In the genomic region with DNA sequence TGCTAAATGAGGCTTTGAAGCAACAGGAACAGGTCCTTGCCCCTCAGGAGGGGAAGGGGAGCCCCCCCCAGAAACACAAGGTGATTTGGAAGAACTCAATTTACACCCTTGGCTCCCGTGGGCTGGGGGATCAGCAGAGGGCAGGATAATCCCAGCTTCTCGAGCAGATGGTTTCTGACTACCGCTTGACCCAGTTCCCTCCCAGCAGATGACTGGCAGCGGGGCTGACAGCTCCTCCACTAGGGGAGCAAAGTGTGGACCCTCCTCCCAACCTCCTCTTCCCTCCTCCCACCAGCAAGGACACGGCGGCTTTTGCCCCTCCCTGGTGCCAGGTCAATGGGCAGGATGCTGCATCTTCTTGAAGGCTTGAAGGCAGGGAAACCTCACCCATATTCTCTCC, we compare ENCODE assay signal across 16 cellular contexts. TPM values are rescaled to one million over a fixed set of nuclear protein-coding genes. Genes with fewer than 3 reads are reported as not detected.
DNase-seq lines count a peak whose midpoint lies in the region; ATAC-seq and TF ChIP-seq lines count a peak whose summit lies in the region.
"Had no signal": no experiment of that assay in that cellular context is flagged by ENCODE, and none has a peak within 500 bp of the region (broad histone marks: within the 10 kb centered on the region; RNA-seq: fewer than 3 reads in every experiment).

No MANE protein-coding gene starts in this region.

- H3K4me1 ChIP-seq in neural progenitor cell (peaks cover 15% of the 10 kb centered on the region), ascending aorta (peaks cover 21 to 27% of the 10 kb centered on the region in 2 donors)
- H3K4me1 ChIP-seq: BE2C had no signal

- no peak overlapping the region for H2AFZ ChIP-seq in neural progenitor cell (replicated peaks)

- no peaks in the 10 kb centered on the region for H3K79me2 ChIP-seq in neural progenitor cell (ENCODE audit: low read depth)

- ATAC-seq in central memory CD8-positive, alpha-beta T cell (replicated peaks; ENCODE audit: extremely low read depth, poor library complexity, severe bottlenecking): no peak

- H3K36me3 ChIP-seq in neural progenitor cell (no peaks in the 10 kb centered on the region), ascending aorta (no peaks in the 10 kb centered on the region)
- H3K36me3 ChIP-seq: BE2C had no signal

- H3K27me3 Mint-ChIP-seq in central memory CD8-positive, alpha-beta T cell: peaks cover 73% of the 10 kb centered on the region
- H3K27me3 Mint-ChIP-seq in neural progenitor cell (ENCODE audit: insufficient read depth, low read depth): peaks cover 39% of the 10 kb centered on the region

- H3K27me3 ChIP-seq in neural progenitor cell (peaks cover 93% of the 10 kb centered on the region), ascending aorta (peaks cover 17% of the 10 kb centered on the region)

- H3K27ac ChIP-seq in neural progenitor cell: no peak overlapping the region
- H3K27ac ChIP-seq in ascending aorta: no peak overlapping the region
- H3K27ac ChIP-seq: 22Rv1, HL-60, SK-N-MC had no signal

- no peaks in the 10 kb centered on the region for H3K9me3 Mint-ChIP-seq in central memory CD8-positive, alpha-beta T cell
- no peaks in the 10 kb centered on the region for H3K9me3 Mint-ChIP-seq in neural progenitor cell

- H3K9me3 ChIP-seq in neural progenitor cell (ENCODE audit: low read depth) (no peaks in the 10 kb centered on the region), ascending aorta (no peaks in the 10 kb centered on the region)
- H3K9me3 ChIP-seq: BE2C had no signal

- peaks cover 13% of the 10 kb centered on the region for H3F3A ChIP-seq in neural progenitor cell (ENCODE audit: low read depth)

- peak overlapping the region; percentile 54 for H3K4me3 Mint-ChIP-seq in central memory CD8-positive, alpha-beta T cell
- peak overlapping the region; percentile 75 for H3K4me3 Mint-ChIP-seq in neural progenitor cell

- no peak overlapping the region for H3K4me3 ChIP-seq in neural progenitor cell
- no peak overlapping the region for H3K4me3 ChIP-seq in ascending aorta
- H3K4me3 ChIP-seq: SK-N-MC had no signal

- intact Hi-C loops in ascending aorta (cut with DNase I): loop anchor here (5.0 kb wide), 2 partner anchors 180 to 735 kb away; no protein-coding TSS in a partner anchor

- H3K9ac ChIP-seq in neural progenitor cell: no peak overlapping the region

- peak; percentile 25 for DNase-seq in DMS 273 (lab: John Stamatoyannopoulos, UW; ENCODE audit: unreplicated experiment)
- DNase-seq in DMS 273 treated with DMSO at 0.1 percent for 48 hours (lab: John Stamatoyannopoulos, UW): no peak
- peak; percentile 65 for DNase-seq in NCI-H526 treated with DMSO at 0.1 percent for 48 hours (lab: John Stamatoyannopoulos, UW)
- no peak for DNase-seq in central memory CD8-positive, alpha-beta T cell (ENCODE audit: low spot score in 2 of 2)
- peak; percentile 28 for DNase-seq in neural progenitor cell (ENCODE audit: low spot score)
- no peak for DNase-seq in RPMI8226
- DNase-seq in ascending aorta (ENCODE audit: low spot score in 2 of 2): no peak
- DNase-seq in stimulated activated CD4-positive, alpha-beta T cell treated with anti-CD3 and anti-CD28 coated beads, Interleukin-4, amount 100 ng/mL, for 24 hours: no peak
- DNase-seq: BE2C, GF-D8, NCI-H187, NCI-H345, NCI-H748 treated with DMSO at 0.1 percent for 48 hours had no signal

- H3K27ac Mint-ChIP-seq in central memory CD8-positive, alpha-beta T cell (ENCODE audit: low read depth): no peak overlapping the region
- H3K27ac Mint-ChIP-seq in neural progenitor cell: no peak overlapping the region

- H3K36me3 Mint-ChIP-seq in central memory CD8-positive, alpha-beta T cell (ENCODE audit: insufficient read depth): peaks cover 2% of the 10 kb centered on the region
- H3K36me3 Mint-ChIP-seq in neural progenitor cell: no peaks in the 10 kb centered on the region

- peaks cover 22% of the 10 kb centered on the region for H3K4me1 Mint-ChIP-seq in central memory CD8-positive, alpha-beta T cell
- H3K4me1 Mint-ChIP-seq in neural progenitor cell: peaks cover 24% of the 10 kb centered on the region

- no peak overlapping the region for H3K4me2 ChIP-seq in neural progenitor cell

- no peak for TF ChIP-seq CTCF in neural progenitor cell (IDR thresholded peaks at IDR 0.05)
- no peak for TF ChIP-seq CTCF in ascending aorta (IDR thresholded peaks at IDR 0.05)

- H4K20me1 ChIP-seq in neural progenitor cell (ENCODE audit: low read depth): peaks cover 34% of the 10 kb centered on the region

RNA-seq across cellular contexts. Expression of a gene that starts 3.5 kb away (rescaled TPM):
- not detected in 2 replicates for total RNA-seq in neural progenitor cell (ENCODE audit: low replicate concordance)
- 8.1 TPM for total RNA-seq in ascending aorta

Comparison
In these comparisons a context has a peak if more than half of its experiments do, and no peak if none do; other contexts are left out.
1. DNase-seq: peak in DMS 273 (single experiment), NCI-H526 treated with DMSO at 0.1 percent for 48 hours (single experiment) and neural progenitor cell (single experiment); none in DMS 273 treated with DMSO at 0.1 percent for 48 hours (single experiment), central memory CD8-positive, alpha-beta T cell (0 of 2), RPMI8226 (single experiment), ascending aorta (0 of 2) and stimulated activated CD4-positive, alpha-beta T cell treated with anti-CD3 and anti-CD28 coated beads, Interleukin-4, amount 100 ng/mL, for 24 hours (single experiment).